Comparison of ENCODE assay signal across 19 cellular contexts in the genomic region with DNA sequence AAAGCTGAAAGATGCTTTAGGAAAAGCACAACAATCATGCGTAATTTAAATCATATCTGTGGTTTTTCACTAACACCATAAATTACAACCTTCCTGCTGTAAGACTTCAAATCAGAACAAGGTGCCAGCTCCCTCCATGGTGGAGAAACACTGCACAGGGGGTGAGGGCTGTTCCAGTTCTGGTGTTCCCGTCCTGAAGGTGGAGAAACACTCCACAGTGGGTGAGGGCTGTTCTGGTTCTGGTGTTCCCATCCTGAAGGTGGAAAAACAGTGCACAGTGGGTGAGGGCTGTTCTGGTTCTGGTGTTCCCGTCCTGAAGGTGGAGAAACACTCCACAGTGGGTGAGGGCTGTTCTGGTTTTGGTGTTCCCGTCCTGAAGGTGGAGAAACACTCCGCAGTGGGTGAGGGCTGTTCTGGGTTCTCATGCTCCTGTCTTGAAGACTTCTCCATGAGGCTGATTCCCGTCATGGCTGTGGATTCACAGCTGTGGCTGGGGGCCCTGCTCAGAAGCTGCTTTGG. TPM values are rescaled to one million over a fixed set of nuclear protein-coding genes. Genes with fewer than 3 reads are reported as not detected.
"Had no signal": no experiment of that assay in that cellular context is flagged by ENCODE, and none has a peak within 500 bp of the region (broad histone marks: within the 10 kb centered on the region; RNA-seq: fewer than 3 reads in every experiment).

No MANE protein-coding gene starts in this region.

- H3K79me2 ChIP-seq: hepatocyte had no signal

- H3K9me3 ChIP-seq: tibial nerve had no signal

- H3K9me3 Mint-ChIP-seq: activated B cell treated with CpG ODN at 0.5 μM for 24 hours; activated CD4-positive, alpha-beta T cell treated with anti-CD3 and anti-CD28 coated beads, Interleukin-2, amount 10 ng/mL, durations not matched to agents 7 days and 5 days; activated T-helper 17 cell treated with anti-CD3 and anti-CD28 coated beads, Interleukin-2, amount 50 U/mL, for 72 hours; naive B cell had no signal

- H3K36me3 Mint-ChIP-seq: naive B cell; stimulated activated memory B cell treated with anti-CD40 and anti-IgM and Interleukin-4, amounts not matched to agents 10 μg/mL and 1 μg/mL and 100 μg/mL, for 72 hours had no signal

- H3K27ac ChIP-seq: hepatocyte, tibial nerve had no signal

- H3K27ac Mint-ChIP-seq: activated B cell treated with CpG ODN at 0.5 μM for 24 hours; activated CD4-positive, alpha-beta T cell treated with anti-CD3 and anti-CD28 coated beads, Interleukin-2, amount 10 ng/mL, durations not matched to agents 7 days and 5 days; activated T-helper 17 cell treated with anti-CD3 and anti-CD28 coated beads, Interleukin-2, amount 50 U/mL, for 72 hours; naive B cell; stimulated activated memory B cell treated with anti-CD40 and anti-IgM and Interleukin-4, amounts not matched to agents 10 μg/mL and 1 μg/mL and 100 μg/mL, for 72 hours had no signal

- H3K4me3 Mint-ChIP-seq: activated B cell treated with CpG ODN at 0.5 μM for 24 hours; activated CD4-positive, alpha-beta T cell treated with anti-CD3 and anti-CD28 coated beads, Interleukin-2, amount 10 ng/mL, durations not matched to agents 7 days and 5 days; activated T-helper 17 cell treated with anti-CD3 and anti-CD28 coated beads, Interleukin-2, amount 50 U/mL, for 72 hours; stimulated activated memory B cell treated with anti-CD40 and anti-IgM and Interleukin-4, amounts not matched to agents 10 μg/mL and 1 μg/mL and 100 μg/mL, for 72 hours had no signal

- H2AFZ ChIP-seq: hepatocyte had no signal

- DNase-seq: activated B cell treated with CpG ODN at 0.5 μM for 24 hours; activated CD4-positive, alpha-beta T cell treated with anti-CD3 and anti-CD28 coated beads, Interleukin-2, amount 10 ng/mL, durations not matched to agents 7 days and 5 days; activated CD8-positive, alpha-beta memory T cell treated with anti-CD3 and anti-CD28 coated beads for 24 hours; activated naive CD4-positive, alpha-beta T cell treated with anti-CD3 and anti-CD28 coated beads, Interleukin-2, amount 50 U/mL, for 16 hours; caudate nucleus; erythroblast; mammary epithelial cell; naive B cell; stimulated activated CD4-positive, alpha-beta T cell treated with anti-CD3 and anti-CD28 coated beads, Interleukin-2, amount 100 ng/mL, for 48 hours; T-helper 2 cell had no signal

- H3K4me2 ChIP-seq: hepatocyte had no signal

- H3K4me1 ChIP-seq: tibial nerve had no signal

- H3K36me3 ChIP-seq: tibial nerve had no signal

- FAIRE-seq: astrocyte, colon, keratinocyte, TTC549 had no signal

- H3K4me3 ChIP-seq: hepatocyte, tibial nerve had no signal

- H3K27me3 ChIP-seq: hepatocyte had no signal

- ATAC-seq: activated T-helper 17 cell treated with anti-CD3 and anti-CD28 coated beads, Interleukin-2, amount 50 U/mL, for 72 hours; left lobe of liver; stimulated activated memory B cell treated with anti-CD40 and anti-IgM and Interleukin-4, amounts not matched to agents 10 μg/mL and 1 μg/mL and 100 μg/mL, for 72 hours had no signal

- H3K4me1 Mint-ChIP-seq: activated B cell treated with CpG ODN at 0.5 μM for 24 hours; activated CD4-positive, alpha-beta T cell treated with anti-CD3 and anti-CD28 coated beads, Interleukin-2, amount 10 ng/mL, durations not matched to agents 7 days and 5 days; activated T-helper 17 cell treated with anti-CD3 and anti-CD28 coated beads, Interleukin-2, amount 50 U/mL, for 72 hours; naive B cell; stimulated activated memory B cell treated with anti-CD40 and anti-IgM and Interleukin-4, amounts not matched to agents 10 μg/mL and 1 μg/mL and 100 μg/mL, for 72 hours had no signal

RNA-seq across cellular contexts. Expression of a gene that starts 12.9 kb away (rescaled TPM):
- total RNA-seq: activated B cell treated with CpG ODN at 0.5 μM for 24 hours had no signal
- polyA plus RNA-seq: keratinocyte had no signal
